8 cellular contexts compared by ENCODE assay signal in the genomic region with DNA sequence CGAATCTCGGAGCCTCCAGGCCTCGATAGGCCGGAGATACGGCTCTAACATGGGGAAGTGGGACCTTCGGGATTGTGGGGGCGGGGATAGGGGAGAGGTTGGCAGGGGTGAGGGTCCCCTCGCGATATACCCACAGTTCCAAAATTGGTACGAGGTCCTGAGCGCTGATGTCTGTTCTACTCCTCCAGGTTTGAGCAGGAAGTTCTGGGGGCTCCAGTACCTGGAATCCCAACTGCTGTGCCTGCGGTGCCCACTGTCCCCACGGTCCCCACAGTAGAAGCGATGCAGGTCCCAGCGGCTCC. TPM values are rescaled to one million over a fixed set of nuclear protein-coding genes. Genes with fewer than 3 reads are reported as not detected.
A peak's percentile ranks its signal among the peaks of the same experiment; 100 is the strongest.
DNase-seq lines count a peak whose midpoint lies in the region; ATAC-seq and TF ChIP-seq lines count a peak whose summit lies in the region.

No MANE protein-coding gene starts in this region.

- CTCF ChIA-PET in activated naive CD4-positive, alpha-beta T cell treated with anti-CD3 and anti-CD28 coated beads, Interleukin-2, amount 10 ng/mL, durations not matched to agents 7 days and 5 days (lab: Charles Lee): interaction anchor here (1.3 kb wide), 1 partner anchor 81 kb away, joined by 3 read pairs; no protein-coding TSS in a partner anchor

- no peak for TF ChIP-seq EP300 in transverse colon (IDR thresholded peaks at IDR 0.05; ENCODE audit: low read depth)

- H3K4me3 Mint-ChIP-seq in activated naive CD4-positive, alpha-beta T cell treated with anti-CD3 and anti-CD28 coated beads, Interleukin-2, amount 10 ng/mL, durations not matched to agents 7 days and 5 days: peak overlapping the region; percentile 100
- peak overlapping the region; percentile 97 for H3K4me3 Mint-ChIP-seq in activated naive CD8-positive, alpha-beta T cell treated with anti-CD3 and anti-CD28 coated beads, Interleukin-2, amount 10 ng/mL, durations not matched to agents 7 days and 5 days

- H3K27ac ChIP-seq in liver (ENCODE audit: low read depth in 1 of 2, low read length in 2 of 2): peak overlapping the region; percentile 76 to 79
- H3K27ac ChIP-seq in transverse colon: peak overlapping the region; percentile 92 to 97 (median 94)

- peaks cover 22% of the 10 kb centered on the region for H3K4me1 Mint-ChIP-seq in activated naive CD4-positive, alpha-beta T cell treated with anti-CD3 and anti-CD28 coated beads, Interleukin-2, amount 10 ng/mL, durations not matched to agents 7 days and 5 days
- peaks cover 14% of the 10 kb centered on the region for H3K4me1 Mint-ChIP-seq in activated naive CD8-positive, alpha-beta T cell treated with anti-CD3 and anti-CD28 coated beads, Interleukin-2, amount 10 ng/mL, durations not matched to agents 7 days and 5 days

- TF ChIP-seq RAD21 in liver (IDR thresholded peaks at IDR 0.05): no peak

- TF ChIP-seq POLR2A in transverse colon (IDR thresholded peaks at IDR 0.05): no peak

- H3K9ac ChIP-seq in liver (ENCODE audit: low read depth in 1 of 2, low read length in 2 of 2): peak overlapping the region; percentile 66 to 90

- no peaks in the 10 kb centered on the region for H3K9me3 ChIP-seq in liver (ENCODE audit: control insufficient read depth in 4 of 4, low read length in 3 of 4)
- no peaks in the 10 kb centered on the region for H3K9me3 ChIP-seq in transverse colon

- H3K27me3 ChIP-seq in liver (ENCODE audit: control insufficient read depth in 4 of 4, insufficient read depth in 4 of 4, low read length in 3 of 4) (no peaks in the 10 kb centered on the region), transverse colon (no peaks in the 10 kb centered on the region)

- ATAC-seq in activated naive CD8-positive, alpha-beta T cell treated with anti-CD3 and anti-CD28 coated beads, Interleukin-2, amount 10 ng/mL, durations not matched to agents 7 days and 5 days (ENCODE audit: low read depth): no peak
- ATAC-seq in HG02970 (IDR thresholded peaks at IDR 0.05; ENCODE audit: low FRiP score, unreplicated experiment): no peak

- no peaks in the 10 kb centered on the region for H3K9me3 Mint-ChIP-seq in activated naive CD4-positive, alpha-beta T cell treated with anti-CD3 and anti-CD28 coated beads, Interleukin-2, amount 10 ng/mL, durations not matched to agents 7 days and 5 days
- H3K9me3 Mint-ChIP-seq in activated naive CD8-positive, alpha-beta T cell treated with anti-CD3 and anti-CD28 coated beads, Interleukin-2, amount 10 ng/mL, durations not matched to agents 7 days and 5 days: no peaks in the 10 kb centered on the region

- POLR2A ChIA-PET in activated naive CD8-positive, alpha-beta T cell treated with anti-CD3 and anti-CD28 coated beads, Interleukin-2, amount 10 ng/mL, durations not matched to agents 7 days and 5 days (lab: Charles Lee): interaction anchor here (0.7 to 0.9 kb wide), 2 partner anchors 11 to 13 kb away, joined by 3 to 5 read pairs; no protein-coding TSS in a partner anchor

- WGBS in liver: 4% methylated on average over 15 of the region's 15 CpGs
- WGBS in transverse colon (ENCODE audit: low coverage in 1 of 2), 2 donors: 4% methylated on average over 14 of the region's 15 CpGs; no CpG with 5 or more reads in 1 of the 2 donors

- peaks cover 9 to 38% (median 26%) of the 10 kb centered on the region in 4 donors for H3K36me3 ChIP-seq in liver (ENCODE audit: control insufficient read depth in 4 of 4, insufficient read depth in 3 of 4, low read depth in 1 of 4, low read length in 3 of 4)
- H3K36me3 ChIP-seq in transverse colon: peaks cover 0 to 37% (median 11%) of the 10 kb centered on the region in 4 donors

- peaks cover 41% of the 10 kb centered on the region for H3K36me3 Mint-ChIP-seq in activated naive CD4-positive, alpha-beta T cell treated with anti-CD3 and anti-CD28 coated beads, Interleukin-2, amount 10 ng/mL, durations not matched to agents 7 days and 5 days
- H3K36me3 Mint-ChIP-seq in activated naive CD8-positive, alpha-beta T cell treated with anti-CD3 and anti-CD28 coated beads, Interleukin-2, amount 10 ng/mL, durations not matched to agents 7 days and 5 days: peaks cover 14% of the 10 kb centered on the region

- H3K4me3 ChIP-seq in liver (ENCODE audit: low read depth in 1 of 3, low read length in 3 of 3) (peak overlapping the region; percentile 80 to 90 (median 85)), transverse colon (peak overlapping the region; percentile 65 to 98 (median 91))

- H3K27me3 Mint-ChIP-seq in activated naive CD4-positive, alpha-beta T cell treated with anti-CD3 and anti-CD28 coated beads, Interleukin-2, amount 10 ng/mL, durations not matched to agents 7 days and 5 days: no peaks in the 10 kb centered on the region
- no peaks in the 10 kb centered on the region for H3K27me3 Mint-ChIP-seq in activated naive CD8-positive, alpha-beta T cell treated with anti-CD3 and anti-CD28 coated beads, Interleukin-2, amount 10 ng/mL, durations not matched to agents 7 days and 5 days

- peaks cover 0 to 17% (median 9%) of the 10 kb centered on the region in 4 donors for H3K4me1 ChIP-seq in liver (ENCODE audit: control insufficient read depth in 4 of 4, insufficient read depth in 4 of 4, low read length in 3 of 4)
- H3K4me1 ChIP-seq in transverse colon: peaks cover 9 to 21% (median 12%) of the 10 kb centered on the region in 4 donors

- H3K27ac Mint-ChIP-seq in activated naive CD4-positive, alpha-beta T cell treated with anti-CD3 and anti-CD28 coated beads, Interleukin-2, amount 10 ng/mL, durations not matched to agents 7 days and 5 days: peak overlapping the region; percentile 99
- peak overlapping the region; percentile 99 for H3K27ac Mint-ChIP-seq in activated naive CD8-positive, alpha-beta T cell treated with anti-CD3 and anti-CD28 coated beads, Interleukin-2, amount 10 ng/mL, durations not matched to agents 7 days and 5 days

- in situ Hi-C loops in transverse colon (cut with MboI; ENCODE audit: low pct_ligation_motif_present in 1 of 4, low pct_unique_long_range_greater_than_20kb in 1 of 4, low sequenced_read_pairs in 3 of 4): no loop called here

- TF ChIP-seq CTCF in liver (IDR thresholded peaks at IDR 0.05; ENCODE audit: low read depth, low read length, missing input control) (no peak), transverse colon (IDR thresholded peaks at IDR 0.05) (no peak)

- no peak for DNase-seq in activated naive CD4-positive, alpha-beta T cell treated with anti-CD3 and anti-CD28 coated beads, Interleukin-2, amount 10 ng/mL, durations not matched to agents 7 days and 5 days
- DNase-seq in activated naive CD4-positive, alpha-beta T cell (lab: John Stamatoyannopoulos, UW): no peak
- no peak for DNase-seq in activated naive CD8-positive, alpha-beta T cell treated with anti-CD3 and anti-CD28 coated beads, Interleukin-2, amount 10 ng/mL, durations not matched to agents 7 days and 5 days
- no peak for DNase-seq in transverse colon
- DNase-seq in C1 segment of cervical spinal cord (lab: John Stamatoyannopoulos, UW): no peak
- no peak for DNase-seq in stimulated activated CD4-positive, alpha-beta T cell treated with anti-CD3 and anti-CD28 coated beads, Interleukin-4, amount 100 ng/mL, for 4 hours

- intact Hi-C loops in transverse colon (cut with DNase I; ENCODE audit: low total_unique reads): no loop called here

TF ChIP-seq in liver, 16 proteins besides CTCF, POLR2A, EP300 and RAD21:
- TF ChIP-seq RXRA (IDR thresholded peaks at IDR 0.05) (no peak), GABPA (IDR thresholded peaks at IDR 0.05 in 1 of 2, conservative IDR thresholded peaks at IDR 0.05 in 1 of 2) (no peak), FOXA1 (IDR thresholded peaks at IDR 0.05) (no peak), SP1 (IDR thresholded peaks at IDR 0.05) (no peak)
- TF ChIP-seq, protein P1, sequence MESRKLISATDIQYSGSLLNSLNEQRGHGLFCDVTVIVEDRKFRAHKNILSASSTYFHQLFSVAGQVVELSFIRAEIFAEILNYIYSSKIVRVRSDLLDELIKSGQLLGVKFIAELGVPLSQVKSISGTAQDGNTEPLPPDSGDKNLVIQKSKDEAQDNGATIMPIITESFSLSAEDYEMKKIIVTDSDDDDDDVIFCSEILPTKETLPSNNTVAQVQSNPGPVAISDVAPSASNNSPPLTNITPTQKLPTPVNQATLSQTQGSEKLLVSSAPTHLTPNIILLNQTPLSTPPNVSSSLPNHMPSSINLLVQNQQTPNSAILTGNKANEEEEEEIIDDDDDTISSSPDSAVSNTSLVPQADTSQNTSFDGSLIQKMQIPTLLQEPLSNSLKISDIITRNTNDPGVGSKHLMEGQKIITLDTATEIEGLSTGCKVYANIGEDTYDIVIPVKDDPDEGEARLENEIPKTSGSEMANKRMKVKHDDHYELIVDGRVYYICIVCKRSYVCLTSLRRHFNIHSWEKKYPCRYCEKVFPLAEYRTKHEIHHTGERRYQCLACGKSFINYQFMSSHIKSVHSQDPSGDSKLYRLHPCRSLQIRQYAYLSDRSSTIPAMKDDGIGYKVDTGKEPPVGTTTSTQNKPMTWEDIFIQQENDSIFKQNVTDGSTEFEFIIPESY (IDR thresholded peaks at IDR 0.05): no peak

RNA-seq across cellular contexts. Expression of gene RBM42, which starts 0.4 kb away (rescaled TPM):
- 10 to 100 TPM; 87.4 to 92.2 TPM for total RNA-seq in activated naive CD8-positive, alpha-beta T cell treated with anti-CD3 and anti-CD28 coated beads, Interleukin-2, amount 10 ng/mL, durations not matched to agents 7 days and 5 days
- 10 to 100 TPM; 20.1 TPM for total RNA-seq in liver
- 10 to 100 TPM; 17.8 to 34.7 TPM for polyA plus RNA-seq in liver
- 100 to 1,000 TPM in 1 of 4 donors, 10 to 100 TPM in 3; 53.1 to 107 (median 62.5) TPM for total RNA-seq in transverse colon

RNA-seq across cellular contexts. Expression of gene ETV2, which starts 12.3 kb away (rescaled TPM):
- 1 to 10 TPM; 1.6 to 1.9 TPM for total RNA-seq in activated naive CD8-positive, alpha-beta T cell treated with anti-CD3 and anti-CD28 coated beads, Interleukin-2, amount 10 ng/mL, durations not matched to agents 7 days and 5 days
- total RNA-seq in liver (under 1 TPM; 0.17 to 0.70 TPM), transverse colon (10 to 100 TPM in 1 of 4 donors, 1 to 10 TPM in 2, not detected in 1; 1.1 to 35.2 (median 3.5) TPM)
- polyA plus RNA-seq in liver: 1 to 10 TPM; 1.6 to 1.8 TPM

RNA-seq across cellular contexts. Expression of gene HAUS5, which starts 16.7 kb away (rescaled TPM):
- 10 to 100 TPM; 50.5 to 51.7 TPM for total RNA-seq in activated naive CD8-positive, alpha-beta T cell treated with anti-CD3 and anti-CD28 coated beads, Interleukin-2, amount 10 ng/mL, durations not matched to agents 7 days and 5 days
- total RNA-seq in liver (1 to 10 TPM; 2.5 to 7.3 TPM), transverse colon (1 to 10 TPM; 3.7 to 6.6 (median 5.2) TPM)
- 1 to 10 TPM; 1.9 to 2.2 TPM for polyA plus RNA-seq in liver

RNA-seq across cellular contexts. Expression of gene COX6B1, which starts 18.8 kb away (rescaled TPM):
- 100 to 1,000 TPM; 407 to 412 TPM for total RNA-seq in activated naive CD8-positive, alpha-beta T cell treated with anti-CD3 and anti-CD28 coated beads, Interleukin-2, amount 10 ng/mL, durations not matched to agents 7 days and 5 days
- total RNA-seq in liver (100 to 1,000 TPM; 139 to 191 TPM), transverse colon (1,000 to 10,000 TPM in 1 of 4 donors, 100 to 1,000 TPM in 3; 368 to 1,320 (median 628) TPM)
- 100 to 1,000 TPM; 451 to 518 TPM for polyA plus RNA-seq in liver

RNA-seq across cellular contexts. Expression of gene UPK1A, which starts 37.0 kb away (rescaled TPM):
- total RNA-seq in activated naive CD8-positive, alpha-beta T cell treated with anti-CD3 and anti-CD28 coated beads, Interleukin-2, amount 10 ng/mL, durations not matched to agents 7 days and 5 days: 1 to 10 TPM in 1 of 2 experiments, under 1 TPM in 1; 0.88 to 1.7 TPM
- total RNA-seq in liver (under 1 TPM in 1 of 2 donors, not detected in 1; 0.56 TPM), transverse colon (not detected)
- under 1 TPM in 1 of 2 donors, not detected in 1; 0.10 TPM for polyA plus RNA-seq in liver

Comparison
In these comparisons a context has a peak if more than half of its experiments do, and no peak if none do; other contexts are left out.
1. RNA of gene HAUS5, which starts 16.7 kb away (total RNA-seq): 50.5 to 51.7 TPM in activated naive CD8-positive, alpha-beta T cell treated with anti-CD3 and anti-CD28 coated beads, Interleukin-2, amount 10 ng/mL, durations not matched to agents 7 days and 5 days; 2.5 to 7.3 TPM in liver and 3.7 to 6.6 TPM in transverse colon; every median in the first group is over 4 times any median in the second.